Comparison of ENCODE assay signal across 10 cellular contexts in genomic region chr12:121894633-121895032, GRCh38. TPM values are rescaled to one million over a fixed set of nuclear protein-coding genes. Genes with fewer than 3 reads are reported as not detected.
DNase-seq lines count a peak whose midpoint lies in the region; ATAC-seq, FAIRE-seq and TF ChIP-seq lines count a peak whose summit lies in the region.
"Had no signal": no experiment of that assay in that cellular context is flagged by ENCODE, and none has a peak within 500 bp of the region (broad histone marks: within the 10 kb centered on the region; RNA-seq: fewer than 3 reads in every experiment).

No MANE protein-coding gene starts in this region.

- FAIRE-seq in endothelial cell of umbilical vein (lab: Jason Lieb, UNC) = no peak

- H3K9me3 ChIP-seq in endothelial cell of umbilical vein (replicated peaks; ENCODE audit: control insufficient read depth, insufficient read depth, low read length) (no peaks in the 10 kb centered on the region), psoas muscle (no peaks in the 10 kb centered on the region)

- H3K27ac ChIP-seq in endothelial cell of umbilical vein (ENCODE audit: insufficient read depth, low read depth, low read length) = no peak overlapping the region
- no peak overlapping the region for H3K27ac ChIP-seq in psoas muscle

- ATAC-seq in psoas muscle (peak in 2 of 4 donors; percentile 36 to 54), HG03521 (IDR thresholded peaks at IDR 0.05; ENCODE audit: unreplicated experiment) (no peak)

- H3K9ac ChIP-seq in endothelial cell of umbilical vein (replicated peaks; ENCODE audit: extremely low read depth, insufficient read depth, low read length) = no peak overlapping the region

- dilution Hi-C loops in endothelial cell of umbilical vein (cut with MboI; ENCODE audit: extremely low pct_ligation_motif_present, low sequenced_read_pairs) = no loop called here

- no TSS peak for BruUV-seq in endothelial cell of umbilical vein (replicated peaks; lab: Mats Ljungman, UMichigan)

- H3K4me1 ChIP-seq in endothelial cell of umbilical vein (ENCODE audit: control insufficient read depth, extremely low read depth, insufficient read depth, low read length) = peaks cover 11% of the 10 kb centered on the region
- peaks cover 25% of the 10 kb centered on the region for H3K4me1 ChIP-seq in psoas muscle

- no peaks in the 10 kb centered on the region for H3K9me1 ChIP-seq in endothelial cell of umbilical vein (replicated peaks; ENCODE audit: control insufficient read depth, extremely low read depth, insufficient read depth, low read length)

- CTCF ChIA-PET in endothelial cell of umbilical vein (lab: Charles Lee) = interaction anchor here (1.3 to 7.4 kb wide), 2 partner anchors 83 to 99 kb away, joined by 5 to 101 read pairs; partner anchors contain the start of gene RHOF

- H3K27me3 ChIP-seq in endothelial cell of umbilical vein (ENCODE audit: control insufficient read depth in 2 of 2, insufficient read depth in 2 of 2, low read length in 2 of 2) (no peaks in the 10 kb centered on the region), psoas muscle (ENCODE audit: insufficient read depth in 3 of 3, low read length in 2 of 3) (no peaks in the 10 kb centered on the region)

- DNase-seq in NCI-H510A treated with DMSO at 0.1 percent for 48 hours (lab: John Stamatoyannopoulos, UW) (peak; percentile 5), NCI-H510A (lab: John Stamatoyannopoulos, UW) (no peak), NCI-H69 (lab: John Stamatoyannopoulos, UW) (peak; percentile 48), endothelial cell of umbilical vein (ENCODE audit: low read depth, low spot score) (peak; percentile 30), psoas muscle (no peak), retina (no peak), ecto neural progenitor cell (ENCODE audit: low spot score) (no peak)

- POLR2A ChIA-PET in endothelial cell of umbilical vein (lab: Charles Lee) = no interaction called here

- H3K79me2 ChIP-seq in endothelial cell of umbilical vein (ENCODE audit: control insufficient read depth, insufficient read depth, low read length) = peaks cover 40% of the 10 kb centered on the region

- TF ChIP-seq CTCF in endothelial cell of umbilical vein (IDR thresholded peaks at IDR 0.05; ENCODE audit: extremely low read depth in 1 of 2, insufficient read depth in 1 of 2, low read depth in 1 of 2, low read length in 2 of 2) (peak; percentile 14 to 19), psoas muscle (IDR thresholded peaks at IDR 0.05) (peak; percentile 5)

- H4K20me1 ChIP-seq in endothelial cell of umbilical vein (replicated peaks; ENCODE audit: control insufficient read depth, extremely low read depth, insufficient read depth, low read length) = no peaks in the 10 kb centered on the region

- no peak for TF ChIP-seq POLR2A in endothelial cell of umbilical vein (IDR thresholded peaks at IDR 0.05; ENCODE audit: low read depth, low read length)

- H3K4me3 ChIP-seq in endothelial cell of umbilical vein (replicated peaks in 1 of 3; ENCODE audit: insufficient read depth in 1 of 3, low read depth in 1 of 3, low read length in 3 of 3) (no peak overlapping the region), psoas muscle (no peak overlapping the region)
- H3K4me3 ChIP-seq: skin epidermis had no signal

- H2AFZ ChIP-seq in endothelial cell of umbilical vein (ENCODE audit: low read depth, low read length) = no peak overlapping the region

- intact Hi-C loops in endothelial cell of umbilical vein (cut with micrococcal nuclease) = no loop called here
- intact Hi-C loops in psoas muscle (cut with DNase I) = no loop called here

- 54 to 65% (median 55%) methylated on average over 7 of the region's 7 CpGs for WGBS in psoas muscle, 3 donors

- no peak overlapping the region for H3K4me2 ChIP-seq in endothelial cell of umbilical vein (ENCODE audit: insufficient read depth, low read length)

- H3K36me3 ChIP-seq in endothelial cell of umbilical vein (ENCODE audit: control insufficient read depth in 2 of 2, extremely low read depth in 1 of 2, insufficient read depth in 2 of 2, low read length in 2 of 2) = peaks cover 10 to 21% of the 10 kb centered on the region in 2 experiments
- peaks cover 7 to 78% of the 10 kb centered on the region in 2 donors for H3K36me3 ChIP-seq in psoas muscle (ENCODE audit: insufficient read depth in 1 of 2, low read depth in 1 of 2)

TF ChIP-seq in endothelial cell of umbilical vein, 7 proteins besides CTCF, POLR2A, EP300 and RAD21:
- no peak for TF ChIP-seq EZH2 (IDR thresholded peaks at IDR 0.05; ENCODE audit: borderline replicate concordance, low read depth, low read length, severe bottlenecking)
- TF ChIP-seq, protein P1, sequence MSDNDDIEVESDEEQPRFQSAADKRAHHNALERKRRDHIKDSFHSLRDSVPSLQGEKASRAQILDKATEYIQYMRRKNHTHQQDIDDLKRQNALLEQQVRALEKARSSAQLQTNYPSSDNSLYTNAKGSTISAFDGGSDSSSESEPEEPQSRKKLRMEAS (IDR thresholded peaks at IDR 0.05; ENCODE audit: insufficient read depth, insufficient read length) = no peak
- no peak for TF ChIP-seq POLR2AphosphoS5 (IDR thresholded peaks at IDR 0.05; ENCODE audit: insufficient read depth, low read depth, low read length)
- no peak for TF ChIP-seq JUN (IDR thresholded peaks at IDR 0.05; ENCODE audit: borderline replicate concordance, insufficient read depth, insufficient read length, low read depth)
- no peak for TF ChIP-seq GATA2 (IDR thresholded peaks at IDR 0.05; ENCODE audit: insufficient read depth, insufficient read length, low read depth, low read length)
- no peak for TF ChIP-seq FOS (IDR thresholded peaks at IDR 0.05; ENCODE audit: borderline replicate concordance, insufficient read depth, low read length)
- TF ChIP-seq MYC (IDR thresholded peaks at IDR 0.05; ENCODE audit: low read depth, low read length) = no peak
TF ChIP-seq in endothelial cell of umbilical vein: peak in this region for 0.

RNA-seq across cellular contexts. Expression of gene PSMD9, which starts 6.0 kb away (rescaled TPM):
- 64.6 and 69.2 TPM in 2 replicates for total RNA-seq in endothelial cell of umbilical vein
- 89.9 and 118 TPM in 2 replicates for polyA plus RNA-seq in endothelial cell of umbilical vein
- polyA plus RNA-seq in endothelial cell of umbilical vein (2011; cell fraction: cytosol; rRNA removed) = 112 and 135 TPM in 2 replicates
- 60.5 and 68.8 TPM in 2 replicates for polyA plus RNA-seq in endothelial cell of umbilical vein (2011; cell fraction: nucleus; rRNA removed)
- 59.7 and 77.2 TPM in 2 replicates for polyA plus RNA-seq in endothelial cell of umbilical vein (2012)
- polyA minus RNA-seq in endothelial cell of umbilical vein = 57.3 and 58.4 TPM in 2 replicates
- polyA minus RNA-seq in endothelial cell of umbilical vein (2011; cell fraction: cytosol; rRNA and poly(A)+ RNA removed) = 35.3 TPM
- 20.8 and 27.4 TPM in 2 replicates for polyA minus RNA-seq in endothelial cell of umbilical vein (2011; cell fraction: nucleus; rRNA and poly(A)+ RNA removed)
- 10 to 100 TPM; 20.1 to 34.0 (median 25.5) TPM for total RNA-seq in psoas muscle
- 100 to 1,000 TPM in 1 of 3 donors, 10 to 100 TPM in 2; 50.9 to 131 (median 57.5) TPM for polyA plus RNA-seq in psoas muscle

RNA-seq across cellular contexts. Expression of gene CFAP251, which starts 23.8 kb away (rescaled TPM):
- 4.0 and 6.0 TPM in 2 replicates for total RNA-seq in endothelial cell of umbilical vein
- polyA plus RNA-seq in endothelial cell of umbilical vein = 3.0 and 3.3 TPM in 2 replicates
- 1.4 and 1.7 TPM in 2 replicates for polyA plus RNA-seq in endothelial cell of umbilical vein (2011; cell fraction: cytosol; rRNA removed)
- 6.4 and 6.5 TPM in 2 replicates for polyA plus RNA-seq in endothelial cell of umbilical vein (2011; cell fraction: nucleus; rRNA removed)
- polyA plus RNA-seq in endothelial cell of umbilical vein (2012) = 1.5 and 2.5 TPM in 2 replicates
- polyA minus RNA-seq in endothelial cell of umbilical vein = 3.4 and 5.2 TPM in 2 replicates
- 1.1 TPM for polyA minus RNA-seq in endothelial cell of umbilical vein (2011; cell fraction: cytosol; rRNA and poly(A)+ RNA removed)
- 7.2 and 7.8 TPM in 2 replicates for polyA minus RNA-seq in endothelial cell of umbilical vein (2011; cell fraction: nucleus; rRNA and poly(A)+ RNA removed)
- under 1 TPM; 0.36 to 0.66 (median 0.63) TPM for total RNA-seq in psoas muscle
- polyA plus RNA-seq in psoas muscle = under 1 TPM; 0.39 to 0.79 (median 0.79) TPM

RNA-seq across cellular contexts. Expression of gene HPD, which starts 36.0 kb away (rescaled TPM):
- total RNA-seq in endothelial cell of umbilical vein (not detected in 2 replicates), psoas muscle (1 to 10 TPM; 1.1 to 3.3 (median 3.0) TPM)
- polyA plus RNA-seq in endothelial cell of umbilical vein (not detected in 2 replicates), psoas muscle (1 to 10 TPM in 1 of 3 donors, under 1 TPM in 2; 0.67 to 1.6 (median 0.70) TPM)
- not detected in 2 replicates for polyA plus RNA-seq in endothelial cell of umbilical vein (2011; cell fraction: cytosol; rRNA removed)
- polyA plus RNA-seq in endothelial cell of umbilical vein (2011; cell fraction: nucleus; rRNA removed) = not detected in 2 replicates
- not detected in 2 replicates for polyA plus RNA-seq in endothelial cell of umbilical vein (2012)
- polyA minus RNA-seq in endothelial cell of umbilical vein = not detected in 2 replicates
- 3.2 TPM for polyA minus RNA-seq in endothelial cell of umbilical vein (2011; cell fraction: cytosol; rRNA and poly(A)+ RNA removed)
- not detected in 2 replicates for polyA minus RNA-seq in endothelial cell of umbilical vein (2011; cell fraction: nucleus; rRNA and poly(A)+ RNA removed)
- total RNA-seq: Daoy had no signal

Comparison
In these comparisons a context has a peak if more than half of its experiments do, and no peak if none do; other contexts are left out.
1. DNase-seq: peak in NCI-H510A treated with DMSO at 0.1 percent for 48 hours (single experiment), NCI-H69 (single experiment) and endothelial cell of umbilical vein (single experiment); none in NCI-H510A (single experiment), psoas muscle (0 of 2), retina (single experiment) and ecto neural progenitor cell (single experiment).